In the genomic region with DNA sequence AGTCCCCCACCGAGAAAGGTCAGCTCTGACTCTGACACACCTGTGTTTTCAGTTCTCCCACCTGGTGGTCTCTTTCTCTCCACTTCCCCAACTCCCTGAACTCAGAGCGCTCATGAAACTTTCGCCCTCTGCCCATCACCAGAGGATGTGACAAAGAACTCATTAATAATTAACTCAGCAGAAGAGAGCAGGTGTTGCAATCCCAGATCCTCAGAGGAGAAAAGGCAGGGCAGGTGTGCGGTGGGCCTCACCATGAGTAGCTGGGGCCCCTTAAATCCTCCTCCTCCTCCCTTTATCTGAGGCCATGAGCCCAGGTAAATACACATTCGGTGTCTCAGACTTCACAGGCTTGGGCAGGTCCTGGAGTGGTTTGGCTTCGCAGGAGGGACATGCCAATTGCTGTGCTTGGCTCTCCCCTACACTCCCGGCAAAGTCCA, we compare ENCODE assay signal across 10 cellular contexts. TPM values are rescaled to one million over a fixed set of nuclear protein-coding genes. Genes with fewer than 3 reads are reported as not detected.
DNase-seq lines count a peak whose midpoint lies in the region; ATAC-seq and TF ChIP-seq lines count a peak whose summit lies in the region.
"Had no signal": no experiment of that assay in that cellular context is flagged by ENCODE, and none has a peak within 500 bp of the region (broad histone marks: within the 10 kb centered on the region; RNA-seq: fewer than 3 reads in every experiment).

No MANE protein-coding gene starts in this region.

- BruUV-seq in Calu3 (replicated peaks; lab: Mats Ljungman, UMichigan): no TSS peak

- H3K9me3 ChIP-seq in mesenchymal stem cell (ENCODE audit: control insufficient read depth, low read length): no peaks in the 10 kb centered on the region

- CTCF ChIA-PET in Calu3 (lab: Charles Lee): interaction anchor here (1.5 to 6.2 kb wide), 5 partner anchors 12 to 47 kb away, joined by 4 to 58 read pairs (median 8); a partner anchor contains a TSS
- CTCF ChIA-PET in RWPE1 (lab: Yijun Ruan, JAX): no interaction called here

- intact Hi-C loops in Calu3 (cut with micrococcal nuclease; ENCODE audit: unreplicated experiment): loop anchor here (2.0 to 10.0 kb wide), 4 partner anchors 19 to 1731 kb away; a partner anchor contains a TSS

- H3K27ac Mint-ChIP-seq in Calu3 (ENCODE audit: unreplicated experiment): peak overlapping the region; percentile 97

- 98% methylated on average over 7 of the region's 7 CpGs for whole genome bisulfite sequencing in mesenchymal stem cell

- DNase-seq in Calu3 (peak; percentile 60), RWPE1 (ENCODE audit: low spot score) (no peak), mesenchymal stem cell (no peak), DMS114 treated with DMSO at 0.1 percent for 48 hours (lab: John Stamatoyannopoulos, UW; ENCODE audit: unreplicated experiment) (no peak), NOMO-1 (lab: John Stamatoyannopoulos, UW; ENCODE audit: unreplicated experiment in 2 of 2) (no peak), NCI-H2227 (lab: John Stamatoyannopoulos, UW; ENCODE audit: unreplicated experiment) (no peak)
- DNase-seq in activated CD8-positive, alpha-beta memory T cell treated with anti-CD3 and anti-CD28 coated beads for 24 hours: no peak
- DNase-seq: activated T-cell treated with anti-CD3 and anti-CD28 coated beads, Interleukin-2, amount 50 U/mL, for 4 hours; NCI-H1694 treated with DMSO at 0.1 percent for 48 hours had no signal

- H3K4me3 ChIP-seq in mesenchymal stem cell (ENCODE audit: insufficient read depth in 1 of 2, low read depth in 1 of 2, low read length in 2 of 2): no peak overlapping the region

- peaks cover 56% of the 10 kb centered on the region for H3K36me3 Mint-ChIP-seq in Calu3 (ENCODE audit: insufficient read depth, unreplicated experiment)

- no peak overlapping the region for H4K91ac ChIP-seq in mesenchymal stem cell (ENCODE audit: low read length)

- TF ChIP-seq CTCF in Calu3 (IDR thresholded peaks at IDR 0.05; ENCODE audit: unreplicated experiment) (no peak), RWPE1 (conservative IDR thresholded peaks at IDR 0.05; ENCODE audit: low read depth) (no peak)

- H3K4me2 ChIP-seq in mesenchymal stem cell (ENCODE audit: low read length, poor library complexity, severe bottlenecking): no peak overlapping the region

- peak; percentile 49 for ATAC-seq in GM21737 (IDR thresholded peaks at IDR 0.05; ENCODE audit: unreplicated experiment)
- ATAC-seq: activated T-cell treated with anti-CD3 and anti-CD28 coated beads, Interleukin-2, amount 50 U/mL, for 4 hours had no signal

- H3K23ac ChIP-seq in mesenchymal stem cell (ENCODE audit: low read length in 2 of 2): no peak overlapping the region

- H3K14ac ChIP-seq in mesenchymal stem cell (ENCODE audit: low read length in 2 of 2): no peak overlapping the region

- no peak overlapping the region for H2BK120ac ChIP-seq in mesenchymal stem cell (ENCODE audit: low read depth, low read length)

- no peak overlapping the region for H3K9ac ChIP-seq in mesenchymal stem cell (ENCODE audit: low read length)

- peak overlapping the region; percentile 89 for H3K4me3 Mint-ChIP-seq in Calu3 (ENCODE audit: low read depth, unreplicated experiment)
- H3K4me3 Mint-ChIP-seq: activated T-cell treated with anti-CD3 and anti-CD28 coated beads, Interleukin-2, amount 50 U/mL, for 4 hours had no signal

- H3K36me3 ChIP-seq in mesenchymal stem cell (ENCODE audit: control insufficient read depth in 1 of 2, insufficient read depth in 2 of 2, low read depth in 1 of 2, low read length in 2 of 2): no peaks in the 10 kb centered on the region

- no peak overlapping the region for H2AK5ac ChIP-seq in mesenchymal stem cell (ENCODE audit: low read length, severe bottlenecking)

- no peak overlapping the region for H2AFZ ChIP-seq in mesenchymal stem cell (ENCODE audit: low read depth, low read length)

- no peak overlapping the region for H4K8ac ChIP-seq in mesenchymal stem cell (ENCODE audit: low read length)

- H3K27me3 Mint-ChIP-seq in Calu3 (ENCODE audit: unreplicated experiment): no peaks in the 10 kb centered on the region

- POLR2A ChIA-PET in RWPE1 (lab: Yijun Ruan, JAX; ENCODE audit: low non-redundant PET): interaction anchor here (0.6 kb wide), 1 partner anchor 11 kb away, joined by 3 read pairs; no protein-coding TSS in a partner anchor

- H3K9me3 Mint-ChIP-seq in Calu3 (ENCODE audit: low read depth, unreplicated experiment): no peaks in the 10 kb centered on the region
- H3K9me3 Mint-ChIP-seq: activated T-cell treated with anti-CD3 and anti-CD28 coated beads, Interleukin-2, amount 50 U/mL, for 4 hours had no signal

- no peak overlapping the region for H3K18ac ChIP-seq in mesenchymal stem cell (ENCODE audit: low read depth in 1 of 2, low read length in 2 of 2)

- H3K79me1 ChIP-seq in mesenchymal stem cell (replicated peaks; ENCODE audit: low read length, poor library complexity, severe bottlenecking): no peaks in the 10 kb centered on the region

- H3K27ac ChIP-seq in RWPE1 (peak overlapping the region; percentile 95), mesenchymal stem cell (ENCODE audit: low read length, poor library complexity, severe bottlenecking) (no peak overlapping the region)

- H2BK12ac ChIP-seq in mesenchymal stem cell (ENCODE audit: low read length in 2 of 2): peak overlapping the region; percentile 12 to 38

- no peak overlapping the region for H2BK5ac ChIP-seq in mesenchymal stem cell (ENCODE audit: low read depth, low read length, poor library complexity, severe bottlenecking)

- H3K4me1 ChIP-seq in mesenchymal stem cell (ENCODE audit: control insufficient read depth, insufficient read depth, low read depth, low read length): peaks cover 42% of the 10 kb centered on the region

- H3K27me3 ChIP-seq in mesenchymal stem cell (ENCODE audit: control insufficient read depth in 1 of 2, insufficient read depth in 1 of 2, low read length in 2 of 2): no peaks in the 10 kb centered on the region

- H3K4ac ChIP-seq in mesenchymal stem cell (ENCODE audit: low read depth in 1 of 2, low read length in 2 of 2): peak overlapping the region in 1 of 2 experiments; percentile 27

- peaks cover 60% of the 10 kb centered on the region for H3K4me1 Mint-ChIP-seq in Calu3 (ENCODE audit: low read depth, unreplicated experiment)

- H2BK15ac ChIP-seq in mesenchymal stem cell (ENCODE audit: low read depth, poor library complexity, severe bottlenecking): no peak overlapping the region

RNA-seq across cellular contexts. Expression of a gene that starts 1.7 kb away (rescaled TPM):
- total RNA-seq in Calu3 (2022): 331 and 333 TPM in 2 replicates
- polyA plus RNA-seq in mesenchymal stem cell (2013, experiment 1 of 2): 8.7 TPM
- polyA plus RNA-seq in mesenchymal stem cell (2013, experiment 2 of 2): 8.5 TPM

RNA-seq across cellular contexts. Expression of a gene that starts 21.3 kb away (rescaled TPM):
- total RNA-seq in Calu3 (2022): 2.4 and 4.0 TPM in 2 replicates
- 81.8 TPM for polyA plus RNA-seq in mesenchymal stem cell (2013, experiment 1 of 2)
- polyA plus RNA-seq in mesenchymal stem cell (2013, experiment 2 of 2): 81.6 TPM

RNA-seq across cellular contexts. Expression of a gene that starts 50.7 kb away (rescaled TPM):
- total RNA-seq in Calu3 (2022): 0.59 TPM in 1 of 2 replicates, not detected in the other
- 7.2 TPM for polyA plus RNA-seq in mesenchymal stem cell (2013, experiment 1 of 2)
- 6.9 TPM for polyA plus RNA-seq in mesenchymal stem cell (2013, experiment 2 of 2)
